8 cellular contexts compared by ENCODE assay signal in the genomic region with DNA sequence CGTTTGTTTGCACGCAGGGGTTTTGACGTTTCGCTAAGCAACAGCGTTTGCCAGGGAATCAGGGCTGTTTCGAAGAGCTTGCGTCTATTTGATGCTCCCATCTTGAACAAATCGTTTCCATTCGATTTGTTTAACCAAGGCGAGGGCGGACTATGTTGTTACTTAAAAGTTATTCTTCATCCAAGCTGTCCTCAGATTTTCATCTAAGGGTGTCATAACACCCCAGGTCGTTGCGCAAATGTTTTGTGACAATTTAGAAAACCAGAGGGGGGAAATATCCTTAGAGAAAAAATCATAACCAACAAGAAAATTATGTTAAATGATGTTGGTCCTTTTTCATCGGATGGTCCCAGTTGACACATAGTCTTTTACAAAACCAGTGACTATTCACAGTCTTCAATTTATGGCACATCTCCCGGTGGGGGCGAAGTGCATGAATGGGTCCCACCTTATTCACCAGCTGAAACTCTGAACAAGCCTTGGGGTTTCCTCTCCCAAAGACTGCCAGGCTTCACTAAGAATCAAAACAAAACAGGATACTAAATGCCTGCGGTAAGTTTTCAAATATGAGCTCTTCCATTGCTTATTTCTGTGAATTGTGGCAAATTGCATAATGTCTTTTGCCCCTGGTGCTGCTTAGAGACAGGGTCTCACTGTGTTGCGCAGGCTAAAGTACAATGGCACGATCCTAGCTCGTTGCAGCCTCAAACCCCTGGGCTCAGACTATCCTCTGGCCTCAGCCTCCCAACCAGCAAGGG.
A peak's percentile ranks its signal among the peaks of the same experiment; 100 is the strongest.
DNase-seq lines count a peak whose midpoint lies in the region; ATAC-seq and TF ChIP-seq lines count a peak whose summit lies in the region.

No MANE protein-coding gene starts in this region.

- H3K9me3 ChIP-seq in SJCRH30 (replicated peaks): no peaks in the 10 kb centered on the region
- no peaks in the 10 kb centered on the region for H3K9me3 ChIP-seq in prostate gland

- H3K4me3 ChIP-seq in GM12875 (ENCODE audit: low read depth, low read length) (peak overlapping the region; percentile 81), SJCRH30 (peak overlapping the region; percentile 69), fibroblast of mammary gland (ENCODE audit: control insufficient read depth, low read depth, low read length) (peak overlapping the region; percentile 64), prostate gland (peak overlapping the region; percentile 53 to 57)

- intact Hi-C loops in prostate gland (cut with DNase I): loop anchor here (2.0 to 5.0 kb wide), 4 partner anchors 51 to 464 kb away; a partner anchor contains a TSS

- peak; percentile 1 for TF ChIP-seq POLR2A in prostate gland (IDR thresholded peaks at IDR 0.05)

- TF ChIP-seq CTCF in GM12875 (IDR thresholded peaks at IDR 0.05; ENCODE audit: borderline replicate concordance, insufficient read depth, low read depth, low read length): no peak
- no peak for TF ChIP-seq CTCF in fibroblast of mammary gland (conservative IDR thresholded peaks at IDR 0.05; ENCODE audit: control insufficient read depth, insufficient read depth, low read depth, low read length)
- TF ChIP-seq CTCF in prostate gland (IDR thresholded peaks at IDR 0.05): no peak

- 21% methylated on average over 20 of the region's 20 CpGs for WGBS in prostate gland

- no peak overlapping the region for H3K27ac ChIP-seq in SJCRH30
- peak overlapping the region; percentile 96 to 98 for H3K27ac ChIP-seq in prostate gland

- H3K36me3 ChIP-seq in SJCRH30 (no peaks in the 10 kb centered on the region), prostate gland (no peaks in the 10 kb centered on the region)

- no peak for DNase-seq in SJCRH30
- DNase-seq in fibroblast of mammary gland (ENCODE audit: low read depth): no peak
- DNase-seq in prostate gland (ENCODE audit: low spot score): no peak
- no peak for DNase-seq in stimulated activated CD8-positive, alpha-beta memory T cell treated with anti-CD3 and anti-CD28 coated beads, Interleukin-4, amount 100 ng/mL, for 48 hours
- DNase-seq in occipital lobe (lab: John Stamatoyannopoulos, UW): no peak

- ATAC-seq in GM18861 (IDR thresholded peaks at IDR 0.05; ENCODE audit: unreplicated experiment) (no peak), GM21381 (IDR thresholded peaks at IDR 0.05; ENCODE audit: unreplicated experiment) (no peak)

- no peaks in the 10 kb centered on the region for H3K27me3 ChIP-seq in SJCRH30
- H3K27me3 ChIP-seq in prostate gland (replicated peaks; ENCODE audit: insufficient read depth): no peaks in the 10 kb centered on the region

- H3K4me1 ChIP-seq in SJCRH30 (peaks cover 4% of the 10 kb centered on the region; the same call in 1 of the 2 replicates), prostate gland (replicated peaks) (peaks cover 7% of the 10 kb centered on the region)
